In the genomic region with DNA sequence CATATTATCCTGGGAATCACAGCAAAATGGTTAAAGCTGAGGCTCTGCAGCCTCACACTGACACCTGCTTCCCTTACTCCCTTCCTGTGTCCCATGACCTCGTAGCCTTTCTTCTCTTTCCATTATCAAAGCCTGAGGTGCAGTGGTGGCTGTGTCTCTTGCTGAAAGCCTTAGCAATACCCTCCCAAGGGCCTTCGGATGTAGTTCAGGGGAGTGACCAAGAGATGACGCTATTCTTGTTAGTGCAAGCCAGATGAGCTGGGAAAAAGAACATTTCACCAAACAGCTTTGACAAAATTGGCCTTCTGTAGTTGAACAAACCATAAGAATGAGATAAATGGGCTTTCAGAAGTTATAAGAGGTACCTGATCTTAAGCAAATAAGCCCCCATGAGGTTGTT, we compare ENCODE assay signal across 24 cellular contexts. TPM values are rescaled to one million over a fixed set of nuclear protein-coding genes. Genes with fewer than 3 reads are reported as not detected.
"Had no signal": no experiment of that assay in that cellular context is flagged by ENCODE, and none has a peak within 500 bp of the region (broad histone marks: within the 10 kb centered on the region; RNA-seq: fewer than 3 reads in every experiment).

No MANE protein-coding gene starts in this region.

- H3K4me3 Mint-ChIP-seq: activated CD8-positive, alpha-beta T cell treated with anti-CD3 and anti-CD28 coated beads, Interleukin-2, amount 10 ng/mL, durations not matched to agents 7 days and 5 days; activated naive CD4-positive, alpha-beta T cell treated with anti-CD3 and anti-CD28 coated beads, Interleukin-2, amount 10 ng/mL, durations not matched to agents 7 days and 5 days; activated naive CD8-positive, alpha-beta T cell treated with anti-CD3 and anti-CD28 coated beads for 36 hours; activated T-cell treated with anti-CD3 and anti-CD28 coated beads, Interleukin-2, amount 50 U/mL, for 24 hours had no signal

- H3K4me2 ChIP-seq: SK-N-SH had no signal

- H3K4me3 ChIP-seq: Peyer's patch, SJCRH30 had no signal

- H3K9me2 ChIP-seq: SK-N-SH had no signal

- H3K4me1 Mint-ChIP-seq: activated naive CD4-positive, alpha-beta T cell treated with anti-CD3 and anti-CD28 coated beads, Interleukin-2, amount 10 ng/mL, durations not matched to agents 7 days and 5 days; activated naive CD8-positive, alpha-beta T cell treated with anti-CD3 and anti-CD28 coated beads for 36 hours had no signal

- H3K27ac Mint-ChIP-seq: activated CD8-positive, alpha-beta T cell treated with anti-CD3 and anti-CD28 coated beads, Interleukin-2, amount 10 ng/mL, durations not matched to agents 7 days and 5 days; activated naive CD4-positive, alpha-beta T cell treated with anti-CD3 and anti-CD28 coated beads, Interleukin-2, amount 10 ng/mL, durations not matched to agents 7 days and 5 days; activated naive CD8-positive, alpha-beta T cell treated with anti-CD3 and anti-CD28 coated beads for 36 hours; activated T-cell treated with anti-CD3 and anti-CD28 coated beads, Interleukin-2, amount 50 U/mL, for 24 hours had no signal

- H3K9me3 Mint-ChIP-seq: activated naive CD4-positive, alpha-beta T cell treated with anti-CD3 and anti-CD28 coated beads, Interleukin-2, amount 10 ng/mL, durations not matched to agents 7 days and 5 days; activated naive CD8-positive, alpha-beta T cell treated with anti-CD3 and anti-CD28 coated beads for 36 hours; activated T-cell treated with anti-CD3 and anti-CD28 coated beads, Interleukin-2, amount 50 U/mL, for 24 hours had no signal

- H3K4me1 ChIP-seq: Peyer's patch, SJCRH30 had no signal

- DNase-seq: activated CD4-positive, alpha-beta T cell treated with anti-CD3 and anti-CD28 coated beads for 48 hours; activated CD4-positive, alpha-beta T cell treated with anti-CD3 and anti-CD28 coated beads, Interleukin-2, amount 50 U/mL, for 4 hours; activated CD4-positive, CD25-positive, alpha-beta regulatory T cell treated with anti-CD3 and anti-CD28 coated beads, Interleukin-2, amount 50 U/mL, for 72 hours; activated CD8-positive, alpha-beta T cell treated with anti-CD3 and anti-CD28 coated beads, Interleukin-2, amount 10 ng/mL, durations not matched to agents 7 days and 5 days; activated gamma-delta T cell; activated naive CD4-positive, alpha-beta T cell treated with anti-CD3 and anti-CD28 coated beads, Interleukin-2, amount 10 ng/mL, durations not matched to agents 7 days and 5 days; activated naive CD8-positive, alpha-beta T cell treated with anti-CD3 and anti-CD28 coated beads for 36 hours; activated T-cell treated with anti-CD3 and anti-CD28 coated beads, Interleukin-2, amount 50 U/mL, for 24 hours; brain microvascular endothelial cell; cerebellar nuclear complex; KBM-7; NCI-H1048; NCI-H146; NCI-H187 treated with DMSO at 0.1 percent for 48 hours; NCI-H2081 treated with DMSO at 0.1 percent for 48 hours; NCI-H2227 treated with DMSO at 0.1 percent for 48 hours; NCI-H446 treated with DMSO at 0.1 percent for 48 hours; NCI-H524 treated with DMSO at 0.1 percent for 48 hours; Peyer's patch; Right ventricle myocardium superior; SJCRH30; SK-N-SH; T-helper 1 cell had no signal

- H3K27me3 ChIP-seq: brain microvascular endothelial cell, Peyer's patch, SJCRH30 had no signal

- ATAC-seq: activated CD8-positive, alpha-beta T cell treated with anti-CD3 and anti-CD28 coated beads, Interleukin-2, amount 10 ng/mL, durations not matched to agents 7 days and 5 days had no signal

- H3K27ac ChIP-seq: brain microvascular endothelial cell, Peyer's patch, RWPE1, SJCRH30 had no signal

- H3K9me3 ChIP-seq: Peyer's patch, SJCRH30 had no signal

- H3K36me3 ChIP-seq: brain microvascular endothelial cell, Peyer's patch, SJCRH30 had no signal

- H3K36me3 Mint-ChIP-seq: activated naive CD4-positive, alpha-beta T cell treated with anti-CD3 and anti-CD28 coated beads, Interleukin-2, amount 10 ng/mL, durations not matched to agents 7 days and 5 days; activated naive CD8-positive, alpha-beta T cell treated with anti-CD3 and anti-CD28 coated beads for 36 hours had no signal

- H3K9ac ChIP-seq: SK-N-SH had no signal

RNA-seq across cellular contexts. Expression of a gene that starts 31.6 kb away (rescaled TPM):
- total RNA-seq: SJCRH30 had no signal
